ENCODE assay signal across 13 cellular contexts in the genomic region with DNA sequence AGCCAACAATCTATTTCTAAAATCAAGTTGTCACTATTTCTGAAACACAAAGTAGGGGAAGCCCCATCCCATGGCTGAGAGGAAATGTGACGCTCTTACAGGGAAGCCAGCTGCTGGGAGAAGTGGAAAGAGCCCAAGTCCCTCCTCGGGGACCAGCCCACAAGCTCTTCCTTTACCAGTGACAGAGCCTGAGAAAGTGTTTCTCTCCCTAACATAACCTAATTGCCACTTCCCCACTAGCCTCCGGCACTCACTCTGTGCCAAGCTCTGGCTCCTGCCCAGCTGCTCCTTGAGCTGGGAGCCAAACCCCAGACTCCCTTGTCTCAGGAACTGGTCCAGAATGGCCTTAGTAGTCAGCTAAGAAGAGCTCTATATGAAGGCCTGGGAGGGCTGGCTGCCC. TPM values are rescaled to one million over a fixed set of nuclear protein-coding genes. Genes with fewer than 3 reads are reported as not detected.
DNase-seq lines count a peak whose midpoint lies in the region; ATAC-seq and TF ChIP-seq lines count a peak whose summit lies in the region.
"Had no signal": no experiment of that assay in that cellular context is flagged by ENCODE, and none has a peak within 500 bp of the region (broad histone marks: within the 10 kb centered on the region; RNA-seq: fewer than 3 reads in every experiment).

No MANE protein-coding gene starts in this region.

- H3K27ac ChIP-seq in mammary epithelial cell (ENCODE audit: insufficient read depth, low read depth, low read length) (no peak overlapping the region), lower lobe of right lung (no peak overlapping the region), transverse colon (no peak overlapping the region)

- in situ Hi-C loops in mammary epithelial cell (cut with MboI; ENCODE audit: low sequenced_read_pairs in 2 of 2) (no loop called here), transverse colon (cut with MboI; ENCODE audit: low pct_ligation_motif_present in 1 of 4, low pct_unique_long_range_greater_than_20kb in 1 of 4, low sequenced_read_pairs in 3 of 4) (loop anchor here in 1 of 4 donors (25.0 kb wide), 1 partner anchor 89 kb away; no protein-coding TSS in a partner anchor)

- no peak overlapping the region for H3K4me3 ChIP-seq in mammary epithelial cell (replicated peaks in 1 of 3; ENCODE audit: insufficient read depth in 1 of 3, low read depth in 2 of 3, low read length in 3 of 3)
- H3K4me3 ChIP-seq in lower lobe of right lung = no peak overlapping the region
- no peak overlapping the region for H3K4me3 ChIP-seq in transverse colon
- H3K4me3 ChIP-seq: tibial nerve had no signal

- TF ChIP-seq POLR2A in transverse colon (IDR thresholded peaks at IDR 0.05) = no peak

- CTCF ChIA-PET in mammary epithelial cell (lab: Charles Lee; ENCODE audit: low non-redundant PET) = interaction anchor here (0.6 kb wide), 2 partner anchors 48 to 81 kb away, joined by 4 to 5 read pairs; no protein-coding TSS in a partner anchor

- dilution Hi-C loops in mammary epithelial cell (cut with HindIII; ENCODE audit: low sequenced_read_pairs) = no loop called here

- no TSS peak for BruUV-seq in mammary epithelial cell (replicated peaks; lab: Mats Ljungman, UMichigan)

- H3K4me1 ChIP-seq in mammary epithelial cell (ENCODE audit: insufficient read depth, low read length) = peaks cover 5% of the 10 kb centered on the region
- peaks cover 29% of the 10 kb centered on the region for H3K4me1 ChIP-seq in lower lobe of right lung
- H3K4me1 ChIP-seq in transverse colon = peaks cover 7 to 32% (median 13%) of the 10 kb centered on the region in 4 donors

- H3K36me3 ChIP-seq in mammary epithelial cell (ENCODE audit: insufficient read depth, low read length) = no peaks in the 10 kb centered on the region
- H3K36me3 ChIP-seq in lower lobe of right lung = peaks cover 5% of the 10 kb centered on the region
- no peaks in the 10 kb centered on the region for H3K36me3 ChIP-seq in transverse colon

- no peak overlapping the region for H3K9ac ChIP-seq in mammary epithelial cell (ENCODE audit: insufficient read depth, low read length)

- no peaks in the 10 kb centered on the region for H3K79me2 ChIP-seq in mammary epithelial cell (ENCODE audit: insufficient read depth, low read length)

- H3K4me2 ChIP-seq in mammary epithelial cell (ENCODE audit: insufficient read depth, low read depth, low read length) = no peak overlapping the region

- ATAC-seq in lower lobe of right lung = peak; percentile 56 to 68
- no peak for ATAC-seq in HG03571 (IDR thresholded peaks at IDR 0.05; ENCODE audit: unreplicated experiment)
- ATAC-seq: activated CD8-positive, alpha-beta T cell treated with anti-CD3 and anti-CD28 coated beads for 36 hours; T-cell had no signal

- intact Hi-C loops in mammary epithelial cell (cut with micrococcal nuclease) (no loop called here), lower lobe of right lung (cut with DNase I) (no loop called here), transverse colon (cut with DNase I; ENCODE audit: low total_unique reads) (no loop called here)

- no peak for TF ChIP-seq CTCF in mammary epithelial cell (conservative IDR thresholded peaks at IDR 0.05 in 1 of 2, IDR thresholded peaks at IDR 0.05 in 1 of 2; ENCODE audit: extremely low read depth in 1 of 2, insufficient read depth in 1 of 2, low read depth in 1 of 2, low read length in 2 of 2)
- TF ChIP-seq CTCF in lower lobe of right lung (IDR thresholded peaks at IDR 0.05) = no peak
- no peak for TF ChIP-seq CTCF in transverse colon (IDR thresholded peaks at IDR 0.05)

- H4K20me1 ChIP-seq in mammary epithelial cell (ENCODE audit: insufficient read depth, low read length) = no peaks in the 10 kb centered on the region

- 3% methylated on average over 3 of the region's 3 CpGs for WGBS in mammary epithelial cell (ENCODE audit: low coverage, missing lambda C conversion rate)
- 31% methylated on average over 3 of the region's 3 CpGs; no CpG with 5 or more reads in 1 of the 2 donors for WGBS in transverse colon (ENCODE audit: low coverage in 1 of 2), 2 donors

- TF ChIP-seq EP300 in transverse colon (IDR thresholded peaks at IDR 0.05; ENCODE audit: low read depth) = no peak

- no peaks in the 10 kb centered on the region for H3K9me3 ChIP-seq in mammary epithelial cell (replicated peaks; ENCODE audit: insufficient read depth, low read length)
- H3K9me3 ChIP-seq in lower lobe of right lung = no peaks in the 10 kb centered on the region
- no peaks in the 10 kb centered on the region for H3K9me3 ChIP-seq in transverse colon
- H3K9me3 ChIP-seq: tibial nerve had no signal

- peak; percentile 18 for DNase-seq in NCI-H1694 (lab: John Stamatoyannopoulos, UW)
- no peak for DNase-seq in NCI-H1694 treated with DMSO at 0.1 percent for 48 hours (lab: John Stamatoyannopoulos, UW)
- peak; percentile 18 for DNase-seq in mammary epithelial cell
- no peak for DNase-seq in lower lobe of right lung
- peak; percentile 19 for DNase-seq in transverse colon
- no peak for DNase-seq in stimulated activated naive CD4-positive, alpha-beta T cell (lab: John Stamatoyannopoulos, UW)
- no peak for DNase-seq in iPS-NIHi11 (ENCODE audit: low spot score)
- DNase-seq: activated CD8-positive, alpha-beta T cell treated with anti-CD3 and anti-CD28 coated beads for 36 hours; GDM1; H9; T-cell had no signal

- H2AFZ ChIP-seq in mammary epithelial cell (ENCODE audit: low read depth, low read length) = no peak overlapping the region

- H3K27me3 ChIP-seq in mammary epithelial cell (ENCODE audit: insufficient read depth, low read length) (no peaks in the 10 kb centered on the region), lower lobe of right lung (ENCODE audit: low read depth) (no peaks in the 10 kb centered on the region), transverse colon (no peaks in the 10 kb centered on the region)
- H3K27me3 ChIP-seq: tibial nerve had no signal

RNA-seq across cellular contexts. Expression of a gene that starts 42.9 kb away (rescaled TPM):
- total RNA-seq in mammary epithelial cell (1 to 10 TPM; 6.5 to 9.7 TPM), lower lobe of right lung (10.4 TPM), transverse colon (10 to 100 TPM in 1 of 4 donors, 1 to 10 TPM in 3; 6.8 to 35.5 (median 8.6) TPM)
- polyA plus RNA-seq in mammary epithelial cell = 2.7 TPM
- 14.6 TPM for polyA minus RNA-seq in mammary epithelial cell
- total RNA-seq: T-cell had no signal

Comparison
In these comparisons a context has a peak if more than half of its experiments do, and no peak if none do; other contexts are left out.
1. DNase-seq: peak in NCI-H1694 (single experiment), mammary epithelial cell (single experiment) and transverse colon (single experiment); none in NCI-H1694 treated with DMSO at 0.1 percent for 48 hours (single experiment), lower lobe of right lung (single experiment), stimulated activated naive CD4-positive, alpha-beta T cell (0 of 6) and iPS-NIHi11 (single experiment).